Comparison of ENCODE assay signal across 8 cellular contexts in genomic region chr9:1604942-1605560, GRCh38.
DNase-seq lines count a peak whose midpoint lies in the region; ATAC-seq and TF ChIP-seq lines count a peak whose summit lies in the region.

No MANE protein-coding gene starts in this region.

- H4K20me1 ChIP-seq in OCI-LY7 (ENCODE audit: insufficient read depth, low read length) = no peaks in the 10 kb centered on the region

- peak; percentile 81 for TF ChIP-seq CTCF in OCI-LY7 (conservative IDR thresholded peaks at IDR 0.05; ENCODE audit: low read length)
- TF ChIP-seq CTCF in tibial artery (IDR thresholded peaks at IDR 0.05) = peak in 1 of 2 experiments; percentile 8

- no peaks in the 10 kb centered on the region for H3K27me3 ChIP-seq in tibial artery

- H3K9me3 ChIP-seq in OCI-LY7 (ENCODE audit: low read length) (no peaks in the 10 kb centered on the region), tibial artery (no peaks in the 10 kb centered on the region)

- H3K36me3 ChIP-seq in OCI-LY7 (ENCODE audit: insufficient read depth, low read length) (no peaks in the 10 kb centered on the region), tibial artery (no peaks in the 10 kb centered on the region)

- CTCF ChIA-PET in OCI-LY7 (lab: Charles Lee; ENCODE audit: unreplicated experiment) = no interaction called here

- H3K4me3 ChIP-seq in OCI-LY7 (ENCODE audit: low read depth, low read length, poor library complexity, severe bottlenecking) = no peak overlapping the region
- no peak overlapping the region for H3K4me3 ChIP-seq in tibial artery

- H3K9me2 ChIP-seq in OCI-LY7 (ENCODE audit: insufficient read depth, low read length) = no peaks in the 10 kb centered on the region

- H3K79me2 ChIP-seq in OCI-LY7 (ENCODE audit: insufficient read depth, low read depth, low read length) = no peaks in the 10 kb centered on the region

- POLR2A ChIA-PET in OCI-LY7 (lab: Charles Lee) = no interaction called here

- H3K4me2 ChIP-seq in OCI-LY7 (ENCODE audit: low read length) = no peak overlapping the region

- no TSS peak for BruUV-seq in OCI-LY7 (replicated peaks; lab: Mats Ljungman, UMichigan)

- peak; percentile 91 for ATAC-seq in GM19395 (IDR thresholded peaks at IDR 0.05; ENCODE audit: unreplicated experiment)
- ATAC-seq in HG03565 (IDR thresholded peaks at IDR 0.05; ENCODE audit: unreplicated experiment) = peak; percentile 77

- DNase-seq in DMS114 treated with DMSO at 0.1 percent for 48 hours (lab: John Stamatoyannopoulos, UW; ENCODE audit: unreplicated experiment) (peak; percentile 1), OCI-LY7 (ENCODE audit: low spot score) (peak; percentile 42), iPS DF 4.7 (ENCODE audit: extremely low read depth, low spot score) (peak; percentile 22), occipital lobe (lab: John Stamatoyannopoulos, UW) (no peak), tibial artery (no peak), GM19238 (ENCODE audit: insufficient read length, low spot score) (no peak)

- H3K27ac ChIP-seq in OCI-LY7 (ENCODE audit: low read depth, low read length, poor library complexity, severe bottlenecking) (no peak overlapping the region), tibial artery (no peak overlapping the region)

- H3K4me1 ChIP-seq in OCI-LY7 (ENCODE audit: insufficient read depth, low read length, poor library complexity, severe bottlenecking) = no peaks in the 10 kb centered on the region
- no peaks in the 10 kb centered on the region for H3K4me1 ChIP-seq in tibial artery

- H2AFZ ChIP-seq in OCI-LY7 (ENCODE audit: low read length) = no peak overlapping the region

- intact Hi-C loops in OCI-LY7 (cut with micrococcal nuclease; ENCODE audit: unreplicated experiment) = loop anchor here (5.0 to 10.0 kb wide), 2 partner anchors 140 to 588 kb away; no protein-coding TSS in a partner anchor
- intact Hi-C loops in tibial artery (cut with DNase I; ENCODE audit: low total_unique reads) = no loop called here

Comparison
In these comparisons a context has a peak if more than half of its experiments do, and no peak if none do; other contexts are left out.
1. DNase-seq: peak in DMS114 treated with DMSO at 0.1 percent for 48 hours (single experiment), OCI-LY7 (single experiment) and iPS DF 4.7 (single experiment); none in occipital lobe (single experiment), tibial artery (0 of 2) and GM19238 (single experiment).